Comparison of ENCODE assay signal across 1 cellular context in the genomic region with DNA sequence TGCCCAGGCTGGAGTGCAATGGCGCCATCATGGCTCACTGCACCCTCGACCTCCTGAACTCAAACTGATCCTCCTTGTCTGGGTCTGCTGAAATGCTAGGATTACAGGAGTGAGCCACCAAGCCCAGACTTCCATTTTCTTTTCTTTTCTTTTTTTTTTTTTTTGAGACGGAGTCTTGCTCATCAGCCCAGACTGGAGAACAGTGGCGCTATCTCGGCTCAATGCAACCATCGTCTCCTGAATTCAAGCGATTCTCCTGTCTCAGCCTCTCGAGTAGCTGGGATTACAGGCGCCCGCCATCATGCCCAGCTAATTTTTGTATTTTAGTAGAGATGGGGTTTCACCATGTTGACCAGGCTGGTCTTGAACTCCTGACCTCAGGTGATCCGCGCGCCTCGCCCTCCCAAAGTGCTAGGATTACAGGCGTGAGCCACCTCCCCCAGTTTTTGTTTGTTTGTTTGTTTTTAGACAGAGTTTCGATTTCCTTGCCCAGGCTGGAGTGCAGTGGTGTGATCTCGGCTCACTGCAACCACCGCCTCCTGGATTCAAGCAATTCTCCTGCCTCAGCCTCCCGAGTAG.
TF ChIP-seq lines count a peak whose summit lies in the region.

No MANE protein-coding gene starts in this region.

TF ChIP-seq in HEK293, 187 proteins besides CTCF, POLR2A, EP300 and RAD21:
- TF ChIP-seq KLF16 (tag by site-specific recombination; IDR thresholded peaks at IDR 0.05) (0 out of 2 replicates have a peak, but pooled peaks have one; percentile 4), BCL11A (tag by site-specific recombination; IDR thresholded peaks at IDR 0.05; ENCODE audit: low read depth) (0 out of 2 replicates have a peak, but pooled peaks have one; percentile 7), ZNF600 (tag by site-specific recombination; IDR thresholded peaks at IDR 0.05) (0 out of 2 replicates have a peak, but pooled peaks have one; percentile 73), ZNF664 (tag by site-specific recombination; IDR thresholded peaks at IDR 0.05) (0 out of 2 replicates have a peak, but pooled peaks have one; percentile 15), ZNF121 (tag by site-specific recombination; IDR thresholded peaks at IDR 0.05) (peak; percentile 100), ZNF341 (tag by site-specific recombination; IDR thresholded peaks at IDR 0.05; ENCODE audit: low read depth) (0 out of 2 replicates have a peak, but pooled peaks have one; percentile 8), ZNF501 (tag by site-specific recombination; IDR thresholded peaks at IDR 0.05) (0 out of 2 replicates have a peak, but pooled peaks have one; percentile 1), YY2 (tag by site-specific recombination; IDR thresholded peaks at IDR 0.05) (peak; percentile 60), ZSCAN16 (tag by site-specific recombination; IDR thresholded peaks at IDR 0.05) (0 out of 2 replicates have a peak, but pooled peaks have one; percentile 34), ZNF24 (tag by site-specific recombination; IDR thresholded peaks at IDR 0.05) (0 out of 2 replicates have a peak, but pooled peaks have one; percentile 22), ZNF76 (tag by site-specific recombination; IDR thresholded peaks at IDR 0.05; ENCODE audit: borderline replicate concordance, low read depth) (0 out of 2 replicates have a peak, but pooled peaks have one; percentile 6), YY1 (tag by site-specific recombination; IDR thresholded peaks at IDR 0.05) (peak; percentile 74; the same call in 1 of the 2 replicates), ZNF785 (tag by site-specific recombination; IDR thresholded peaks at IDR 0.05) (0 out of 2 replicates have a peak, but pooled peaks have one; percentile 51)
- TF ChIP-seq, protein P1, sequence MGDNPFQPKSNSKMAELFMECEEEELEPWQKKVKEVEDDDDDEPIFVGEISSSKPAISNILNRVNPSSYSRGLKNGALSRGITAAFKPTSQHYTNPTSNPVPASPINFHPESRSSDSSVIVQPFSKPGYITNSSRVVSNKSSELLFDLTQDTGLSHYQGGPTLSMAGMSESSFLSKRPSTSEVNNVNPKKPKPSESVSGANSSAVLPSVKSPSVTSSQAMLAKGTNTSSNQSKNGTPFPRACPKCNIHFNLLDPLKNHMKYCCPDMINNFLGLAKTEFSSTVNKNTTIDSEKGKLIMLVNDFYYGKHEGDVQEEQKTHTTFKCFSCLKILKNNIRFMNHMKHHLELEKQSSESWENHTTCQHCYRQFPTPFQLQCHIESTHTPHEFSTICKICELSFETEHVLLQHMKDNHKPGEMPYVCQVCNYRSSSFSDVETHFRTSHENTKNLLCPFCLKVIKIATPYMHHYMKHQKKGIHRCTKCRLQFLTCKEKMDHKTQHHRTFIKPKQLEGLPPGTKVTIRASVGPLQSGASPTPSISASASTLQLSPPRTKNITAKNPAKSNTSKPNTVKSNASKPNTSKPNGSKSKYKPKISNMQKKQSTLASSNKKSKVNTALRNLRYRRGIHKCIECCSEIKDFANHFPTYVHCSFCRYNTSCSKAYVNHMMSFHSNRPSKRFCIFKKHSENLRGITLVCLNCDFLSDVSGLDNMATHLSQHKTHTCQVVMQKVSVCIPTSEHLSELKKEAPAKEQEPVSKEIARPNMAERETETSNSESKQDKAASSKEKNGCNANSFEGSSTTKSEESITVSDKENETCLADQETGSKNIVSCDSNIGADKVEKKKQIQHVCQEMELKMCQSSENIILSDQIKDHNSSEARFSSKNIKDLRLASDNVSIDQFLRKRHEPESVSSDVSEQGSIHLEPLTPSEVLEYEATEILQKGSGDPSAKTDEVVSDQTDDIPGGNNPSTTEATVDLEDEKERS (tag by site-specific recombination; IDR thresholded peaks at IDR 0.05) = peak; percentile 45; the same call in 1 of the 2 replicates
- TF ChIP-seq, protein P2, sequence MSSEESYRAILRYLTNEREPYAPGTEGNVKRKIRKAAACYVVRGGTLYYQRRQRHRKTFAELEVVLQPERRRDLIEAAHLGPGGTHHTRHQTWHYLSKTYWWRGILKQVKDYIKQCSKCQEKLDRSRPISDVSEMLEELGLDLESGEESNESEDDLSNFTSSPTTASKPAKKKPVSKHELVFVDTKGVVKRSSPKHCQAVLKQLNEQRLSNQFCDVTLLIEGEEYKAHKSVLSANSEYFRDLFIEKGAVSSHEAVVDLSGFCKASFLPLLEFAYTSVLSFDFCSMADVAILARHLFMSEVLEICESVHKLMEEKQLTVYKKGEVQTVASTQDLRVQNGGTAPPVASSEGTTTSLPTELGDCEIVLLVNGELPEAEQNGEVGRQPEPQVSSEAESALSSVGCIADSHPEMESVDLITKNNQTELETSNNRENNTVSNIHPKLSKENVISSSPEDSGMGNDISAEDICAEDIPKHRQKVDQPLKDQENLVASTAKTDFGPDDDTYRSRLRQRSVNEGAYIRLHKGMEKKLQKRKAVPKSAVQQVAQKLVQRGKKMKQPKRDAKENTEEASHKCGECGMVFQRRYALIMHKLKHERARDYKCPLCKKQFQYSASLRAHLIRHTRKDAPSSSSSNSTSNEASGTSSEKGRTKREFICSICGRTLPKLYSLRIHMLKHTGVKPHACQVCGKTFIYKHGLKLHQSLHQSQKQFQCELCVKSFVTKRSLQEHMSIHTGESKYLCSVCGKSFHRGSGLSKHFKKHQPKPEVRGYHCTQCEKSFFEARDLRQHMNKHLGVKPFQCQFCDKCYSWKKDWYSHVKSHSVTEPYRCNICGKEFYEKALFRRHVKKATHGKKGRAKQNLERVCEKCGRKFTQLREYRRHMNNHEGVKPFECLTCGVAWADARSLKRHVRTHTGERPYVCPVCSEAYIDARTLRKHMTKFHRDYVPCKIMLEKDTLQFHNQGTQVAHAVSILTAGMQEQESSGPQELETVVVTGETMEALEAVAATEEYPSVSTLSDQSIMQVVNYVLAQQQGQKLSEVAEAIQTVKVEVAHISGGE (tag by site-specific recombination; conservative IDR thresholded peaks at IDR 0.05; ENCODE audit: low read depth) = 0 out of 2 replicates have a peak, but pooled peaks have one; percentile 8
- TF ChIP-seq, protein P3, sequence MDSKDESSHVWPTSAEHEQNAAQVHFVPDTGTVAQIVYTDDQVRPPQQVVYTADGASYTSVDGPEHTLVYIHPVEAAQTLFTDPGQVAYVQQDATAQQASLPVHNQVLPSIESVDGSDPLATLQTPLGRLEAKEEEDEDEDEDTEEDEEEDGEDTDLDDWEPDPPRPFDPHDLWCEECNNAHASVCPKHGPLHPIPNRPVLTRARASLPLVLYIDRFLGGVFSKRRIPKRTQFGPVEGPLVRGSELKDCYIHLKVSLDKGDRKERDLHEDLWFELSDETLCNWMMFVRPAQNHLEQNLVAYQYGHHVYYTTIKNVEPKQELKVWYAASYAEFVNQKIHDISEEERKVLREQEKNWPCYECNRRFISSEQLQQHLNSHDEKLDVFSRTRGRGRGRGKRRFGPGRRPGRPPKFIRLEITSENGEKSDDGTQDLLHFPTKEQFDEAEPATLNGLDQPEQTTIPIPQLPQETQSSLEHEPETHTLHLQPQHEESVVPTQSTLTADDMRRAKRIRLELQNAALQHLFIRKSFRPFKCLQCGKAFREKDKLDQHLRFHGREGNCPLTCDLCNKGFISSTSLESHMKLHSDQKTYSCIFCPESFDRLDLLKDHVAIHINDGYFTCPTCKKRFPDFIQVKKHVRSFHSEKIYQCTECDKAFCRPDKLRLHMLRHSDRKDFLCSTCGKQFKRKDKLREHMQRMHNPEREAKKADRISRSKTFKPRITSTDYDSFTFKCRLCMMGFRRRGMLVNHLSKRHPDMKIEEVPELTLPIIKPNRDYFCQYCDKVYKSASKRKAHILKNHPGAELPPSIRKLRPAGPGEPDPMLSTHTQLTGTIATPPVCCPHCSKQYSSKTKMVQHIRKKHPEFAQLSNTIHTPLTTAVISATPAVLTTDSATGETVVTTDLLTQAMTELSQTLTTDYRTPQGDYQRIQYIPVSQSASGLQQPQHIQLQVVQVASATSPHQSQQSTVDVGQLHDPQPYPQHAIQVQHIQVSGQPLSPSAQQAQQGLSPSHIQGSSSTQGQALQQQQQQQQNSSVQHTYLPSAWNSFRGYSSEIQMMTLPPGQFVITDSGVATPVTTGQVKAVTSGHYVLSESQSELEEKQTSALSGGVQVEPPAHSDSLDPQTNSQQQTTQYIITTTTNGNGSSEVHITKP (tag by site-specific recombination; IDR thresholded peaks at IDR 0.05) = peak; percentile 6; the same call in 1 of the 2 replicates
- TF ChIP-seq, protein P4, sequence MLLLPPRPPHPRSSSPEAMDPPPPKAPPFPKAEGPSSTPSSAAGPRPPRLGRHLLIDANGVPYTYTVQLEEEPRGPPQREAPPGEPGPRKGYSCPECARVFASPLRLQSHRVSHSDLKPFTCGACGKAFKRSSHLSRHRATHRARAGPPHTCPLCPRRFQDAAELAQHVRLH (tag by site-specific recombination; IDR thresholded peaks at IDR 0.05) = peak; percentile 96; the same call in 1 of the 2 replicates
